ENCODE assay signal across 13 cellular contexts in genomic region chr2:109387221-109387735, GRCh38.
DNase-seq lines count a peak whose midpoint lies in the region; ATAC-seq and TF ChIP-seq lines count a peak whose summit lies in the region.
"Had no signal": no experiment of that assay in that cellular context is flagged by ENCODE, and none has a peak within 500 bp of the region (broad histone marks: within the 10 kb centered on the region; RNA-seq: fewer than 3 reads in every experiment).

No MANE protein-coding gene starts in this region.

- no peak overlapping the region for H3T11ph ChIP-seq in H9 (ENCODE audit: low read length)

- no peak overlapping the region for H3K4me3 ChIP-seq in heart left ventricle
- H3K4me3 ChIP-seq: BLaER1 had no signal

- peak in 3 of 5 donors; percentile 6 to 19 (median 8) for DNase-seq in heart left ventricle
- no peak for DNase-seq in Right ventricle myocardium superior
- peak; percentile 1 for DNase-seq in glutamatergic neuron
- peak; percentile 59 for DNase-seq in posterior vena cava (ENCODE audit: low spot score)
- no peak for DNase-seq in erythroblast (lab: John Stamatoyannopoulos, UW)
- no peak for DNase-seq in H9
- no peak for DNase-seq in anterior cingulate cortex (lab: John Stamatoyannopoulos, UW)
- DNase-seq: 8988T; AML-193; CD4-positive, CD25-positive, alpha-beta regulatory T cell; DMS53; GF-D8 had no signal

- peaks cover 8% of the 10 kb centered on the region for H3K4me1 Mint-ChIP-seq in glutamatergic neuron (ENCODE audit: low read depth, unreplicated experiment)
- H3K4me1 Mint-ChIP-seq in H9, result peaks cover 38 to 56% of the 10 kb centered on the region in 2 experiments

- H3K18ac ChIP-seq in H9 (ENCODE audit: insufficient read length, low read depth, low read length), result no peak overlapping the region

- H3K27me3 ChIP-seq in heart left ventricle (no peaks in the 10 kb centered on the region), H9 (ENCODE audit: insufficient read depth, low read length) (no peaks in the 10 kb centered on the region)
- H3K27me3 ChIP-seq: BLaER1 had no signal

- H3K27ac Mint-ChIP-seq in glutamatergic neuron (ENCODE audit: unreplicated experiment) (no peak overlapping the region), H9 (peak overlapping the region in 1 of 3 experiments; percentile 33; a peak in 2 of 7 replicates)
- H3K27ac Mint-ChIP-seq: CD4-positive, CD25-positive, alpha-beta regulatory T cell had no signal

- WGBS in heart left ventricle, 4 donors, result 98% methylated on average over 4 of the region's 4 CpGs
- WGBS in H9 (ENCODE audit: extremely low coverage, insufficient read length, low lambda C conversion rate), result no CpG with 5 or more reads among the region's 4 CpGs

- H3K27ac ChIP-seq in heart left ventricle (no peak overlapping the region), H9 (ENCODE audit: insufficient read length, low read depth, low read length) (no peak overlapping the region)
- H3K27ac ChIP-seq: BLaER1 had no signal

- H3K23ac ChIP-seq in H9 (ENCODE audit: insufficient read length, low read depth, low read length), result no peak overlapping the region

- no peak overlapping the region for H2BK120ac ChIP-seq in H9 (ENCODE audit: low read depth, low read length, poor library complexity, severe bottlenecking)

- H3K9me3 Mint-ChIP-seq in glutamatergic neuron (ENCODE audit: unreplicated experiment) (peaks cover 2% of the 10 kb centered on the region), H9 (peaks cover 0 to 7% of the 10 kb centered on the region in 2 experiments; a peak in 2 of 5 replicates)
- H3K9me3 Mint-ChIP-seq: CD4-positive, CD25-positive, alpha-beta regulatory T cell had no signal

- H3K79me1 ChIP-seq in H9 (ENCODE audit: insufficient read depth, low read depth, low read length, poor library complexity, severe bottlenecking), result no peaks in the 10 kb centered on the region

- H4K20me1 ChIP-seq in H9 (ENCODE audit: control insufficient read depth, insufficient read depth, insufficient read length), result peaks cover 4% of the 10 kb centered on the region

- no peaks in the 10 kb centered on the region for H3K79me2 ChIP-seq in H9 (ENCODE audit: insufficient read depth, low read length)

- peaks cover 7 to 33% (median 23%) of the 10 kb centered on the region in 12 donors for H3K4me1 ChIP-seq in heart left ventricle
- peaks cover 7% of the 10 kb centered on the region; the same call in 1 of the 2 replicates for H3K4me1 ChIP-seq in H9 (ENCODE audit: insufficient read depth, low read length)

- no peak overlapping the region for H4K5ac ChIP-seq in H9 (ENCODE audit: insufficient read length, low read depth, low read length)

- no peak overlapping the region for H4K8ac ChIP-seq in H9 (replicated peaks; ENCODE audit: insufficient read length, low read depth, low read length)

- no peaks in the 10 kb centered on the region for H3K9me3 ChIP-seq in heart left ventricle
- H3K9me3 ChIP-seq in H9 (ENCODE audit: control insufficient read depth, low read depth, low read length), result no peaks in the 10 kb centered on the region
- H3K9me3 ChIP-seq: BLaER1 had no signal

- H3K36me3 Mint-ChIP-seq in glutamatergic neuron (ENCODE audit: unreplicated experiment) (no peaks in the 10 kb centered on the region), H9 (ENCODE audit: insufficient read depth in 1 of 3, low read depth in 3 of 3) (peaks cover 0 to 4% (median 0%) of the 10 kb centered on the region in 3 experiments; a peak in 2 of 7 replicates)

- no peaks in the 10 kb centered on the region for H3K36me3 ChIP-seq in heart left ventricle
- H3K36me3 ChIP-seq: BLaER1 had no signal

- H2BK20ac ChIP-seq in H9 (ENCODE audit: low read depth, low read length, poor library complexity, severe bottlenecking), result no peak overlapping the region

- no peak overlapping the region for H2BK15ac ChIP-seq in H9 (ENCODE audit: low read depth, low read length)

- H2AFZ ChIP-seq in H9 (ENCODE audit: low read length), result no peak overlapping the region

- intact Hi-C loops in heart left ventricle (cut with DNase I), result no loop called here
- intact Hi-C loops in Right ventricle myocardium superior (cut with DNase I), result no loop called here
- intact Hi-C loops in posterior vena cava (cut with DNase I), result no loop called here

- H3K27me3 Mint-ChIP-seq in glutamatergic neuron (ENCODE audit: unreplicated experiment) (peaks cover 7% of the 10 kb centered on the region), H9 (ENCODE audit: low read depth) (peaks cover 17% of the 10 kb centered on the region)

- no peak for ATAC-seq in heart left ventricle
- ATAC-seq in Right ventricle myocardium superior (ENCODE audit: poor library complexity), result no peak

- no peak overlapping the region for H2BK12ac ChIP-seq in H9 (ENCODE audit: insufficient read length, low read depth, low read length)

- H3K14ac ChIP-seq in H9 (ENCODE audit: insufficient read depth, low read length), result no peak overlapping the region

- H4K91ac ChIP-seq in H9 (ENCODE audit: insufficient read length, low read depth, low read length), result no peak overlapping the region

- no peak overlapping the region for H3K4ac ChIP-seq in H9 (ENCODE audit: low read depth, low read length)

- no peak for TF ChIP-seq POLR2A in heart left ventricle (IDR thresholded peaks at IDR 0.05)
- TF ChIP-seq POLR2A in erythroblast (IDR thresholded peaks at IDR 0.05; ENCODE audit: low read length), result no peak

- no peak overlapping the region for H3K4me2 ChIP-seq in H9 (ENCODE audit: insufficient read depth, insufficient read length, low read length)

- no peak overlapping the region for H2AK5ac ChIP-seq in H9 (ENCODE audit: insufficient read length, low read length)

- no peak for TF ChIP-seq CTCF in heart left ventricle (IDR thresholded peaks at IDR 0.05)
- no peak for TF ChIP-seq CTCF in glutamatergic neuron (IDR thresholded peaks at IDR 0.05; ENCODE audit: partially characterized antibody, unreplicated experiment)
- no peak for TF ChIP-seq CTCF in H9 (conservative IDR thresholded peaks at IDR 0.05)

- H3K23me2 ChIP-seq in H9 (ENCODE audit: insufficient read length, low read depth, low read length, poor library complexity, severe bottlenecking), result no peaks in the 10 kb centered on the region

- no peak overlapping the region for H3K9ac ChIP-seq in H9 (ENCODE audit: extremely low read depth, insufficient read length, low read length)
- H3K9ac ChIP-seq: BLaER1 had no signal

- no peak overlapping the region for H3K56ac ChIP-seq in H9 (ENCODE audit: insufficient read length, low read depth, low read length)

- H3K4me3 Mint-ChIP-seq in glutamatergic neuron (ENCODE audit: unreplicated experiment) (no peak overlapping the region), H9 (no peak overlapping the region)
- H3K4me3 Mint-ChIP-seq: CD4-positive, CD25-positive, alpha-beta regulatory T cell had no signal

- H2BK5ac ChIP-seq in H9 (ENCODE audit: insufficient read length, low read length), result no peak overlapping the region

Comparison
In these comparisons a context has a peak if more than half of its experiments do, and no peak if none do; other contexts are left out.
1. DNase-seq: peak in heart left ventricle (3 of 5), glutamatergic neuron (single experiment) and posterior vena cava (single experiment); none in Right ventricle myocardium superior (single experiment), erythroblast (0 of 2), H9 (single experiment) and anterior cingulate cortex (0 of 58).